8 cellular contexts compared by ENCODE assay signal in genomic region chr15:95326689-95327525, GRCh38.
DNase-seq lines count a peak whose midpoint lies in the region; ATAC-seq and TF ChIP-seq lines count a peak whose summit lies in the region.

No MANE protein-coding gene starts in this region.

- H3K4me3 ChIP-seq in duodenal mucosa (ENCODE audit: low read depth in 1 of 2, low read length in 2 of 2) (peak overlapping the region; percentile 21 to 35), right lobe of liver (peak overlapping the region; percentile 18 to 42 (median 35))

- DNase-seq in NCI-H2196 (lab: John Stamatoyannopoulos, UW; ENCODE audit: unreplicated experiment), result peak; percentile 28
- no peak for DNase-seq in NCI-H2196 treated with DMSO at 0.1 percent for 48 hours (lab: John Stamatoyannopoulos, UW; ENCODE audit: unreplicated experiment)
- DNase-seq in right lobe of liver, result peak in 1 of 3 donors; percentile 24
- DNase-seq in hippocampal formation (lab: John Stamatoyannopoulos, UW), result no peak

- no peak overlapping the region for H3K9ac ChIP-seq in duodenal mucosa (ENCODE audit: low read depth in 1 of 2, low read length in 2 of 2)

- H3K27me3 ChIP-seq in duodenal mucosa (ENCODE audit: control insufficient read depth in 1 of 2, insufficient read depth in 2 of 2, low read length in 2 of 2) (peaks cover 3 to 9% of the 10 kb centered on the region in 2 donors), right lobe of liver (no peaks in the 10 kb centered on the region)

- intact Hi-C loops in right lobe of liver (cut with DNase I), result no loop called here

- 18% methylated on average over 28 of the region's 66 CpGs for WGBS in right lobe of liver (ENCODE audit: insufficient coverage, low coverage, low lambda C conversion rate, missing lambda C conversion rate)

- TF ChIP-seq POLR2A in right lobe of liver (IDR thresholded peaks at IDR 0.05), result no peak

- H3K27ac ChIP-seq in duodenal mucosa (ENCODE audit: low read depth, low read length), result peak overlapping the region; percentile 32
- peak overlapping the region; percentile 67 to 86 (median 80) for H3K27ac ChIP-seq in right lobe of liver
- H3K27ac ChIP-seq in temporal lobe (ENCODE audit: low read depth, low read length), result peak overlapping the region; percentile 82

- no peaks in the 10 kb centered on the region for H3K9me3 ChIP-seq in duodenal mucosa (ENCODE audit: control insufficient read depth in 1 of 2, low read length in 2 of 2)
- H3K9me3 ChIP-seq in right lobe of liver, result no peaks in the 10 kb centered on the region

- no peaks in the 10 kb centered on the region for H3K4me1 ChIP-seq in duodenal mucosa (ENCODE audit: control insufficient read depth in 1 of 2, insufficient read depth in 2 of 2, low read length in 2 of 2)
- no peaks in the 10 kb centered on the region for H3K4me1 ChIP-seq in right lobe of liver

- no peak for TF ChIP-seq CTCF in right lobe of liver (IDR thresholded peaks at IDR 0.05)

- ATAC-seq in right lobe of liver (peak in 3 of 4 donors; percentile 27 to 43 (median 28)), HG03175 (IDR thresholded peaks at IDR 0.05; ENCODE audit: unreplicated experiment) (no peak), GM19397 (IDR thresholded peaks at IDR 0.05; ENCODE audit: unreplicated experiment) (no peak)

- H3K36me3 ChIP-seq in duodenal mucosa (ENCODE audit: control insufficient read depth in 1 of 2, insufficient read depth in 2 of 2, low read length in 2 of 2), result no peaks in the 10 kb centered on the region
- H3K36me3 ChIP-seq in right lobe of liver, result no peaks in the 10 kb centered on the region

Comparison
In these comparisons a context has a peak if more than half of its experiments do, and no peak if none do; other contexts are left out.
1. H3K27ac ChIP-seq: peak in every context shown above with its lines; median percentile 82 in temporal lobe; 80 in right lobe of liver; 32 in duodenal mucosa.
2. ATAC-seq: peak in right lobe of liver (3 of 4); none in HG03175 (single experiment) and GM19397 (single experiment).